1 cellular context compared by ENCODE assay signal in genomic region chrX:39852496-39852895, GRCh38.
TF ChIP-seq lines count a peak whose summit lies in the region.

No MANE protein-coding gene starts in this region.

TF ChIP-seq in WTC11, 78 proteins besides CTCF, POLR2A, EP300 and RAD21 (continued from another document):
- TF ChIP-seq MLX (CRISPR knock-in tag; IDR thresholded peaks at IDR 0.05), result no peak
- no peak for TF ChIP-seq GRHL2 (CRISPR knock-in tag; IDR thresholded peaks at IDR 0.05; ENCODE audit: insufficient replicate concordance, severe bottlenecking)
- no peak for TF ChIP-seq PRDM15 (CRISPR knock-in tag; IDR thresholded peaks at IDR 0.05)
- TF ChIP-seq RELA (CRISPR knock-in tag; IDR thresholded peaks at IDR 0.05; ENCODE audit: borderline replicate concordance), result no peak
- no peak for TF ChIP-seq ZSCAN18 (CRISPR knock-in tag; IDR thresholded peaks at IDR 0.05)
- no peak for TF ChIP-seq ZNF425 (CRISPR knock-in tag; conservative IDR thresholded peaks at IDR 0.05)
- TF ChIP-seq ATF6 (CRISPR knock-in tag; IDR thresholded peaks at IDR 0.05), result no peak
